34 cellular contexts compared by ENCODE assay signal in the genomic region with DNA sequence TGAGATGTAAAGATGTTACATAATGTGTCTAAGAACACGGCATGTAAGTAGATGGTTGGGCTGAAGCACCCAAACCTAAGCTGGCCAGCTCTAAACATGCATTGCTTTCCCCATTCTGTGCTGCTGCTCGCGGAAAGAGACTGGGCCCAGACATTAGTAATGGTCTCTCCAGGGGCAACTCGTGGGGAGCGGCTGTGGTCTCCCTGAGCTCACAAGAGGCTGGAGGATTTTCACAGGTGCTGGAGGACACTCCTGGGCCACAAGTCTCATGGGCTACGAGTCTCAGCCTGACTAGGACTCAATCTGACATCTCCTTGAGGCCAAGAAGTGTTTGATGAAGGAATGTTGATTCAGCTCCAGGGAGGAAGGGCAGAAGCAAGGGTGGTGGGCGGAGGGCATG.
"Had no signal": no experiment of that assay in that cellular context is flagged by ENCODE, and none has a peak within 500 bp of the region (broad histone marks: within the 10 kb centered on the region; RNA-seq: fewer than 3 reads in every experiment).

No MANE protein-coding gene starts in this region.

- H3K27me3 Mint-ChIP-seq: activated naive CD8-positive, alpha-beta T cell; dendritic cell treated with granulocyte-macrophage colony-stimulating factor and Interleukin-4, amounts not matched to agents 40 ng/mL and 50 ng/mL, for 4 days had no signal

- H3K4me3 Mint-ChIP-seq: activated B cell treated with CpG ODN at 0.5 μM for 24 hours; activated CD8-positive, alpha-beta T cell treated with anti-CD3 and anti-CD28 coated beads for 36 hours; activated naive CD8-positive, alpha-beta T cell; activated T-cell treated with anti-CD3 and anti-CD28 coated beads, Interleukin-2, amount 50 U/mL, for 4 hours; activated T-helper 17 cell treated with anti-CD3 and anti-CD28 coated beads, Interleukin-2, amount 50 U/mL, for 72 hours; dendritic cell treated with granulocyte-macrophage colony-stimulating factor and Interleukin-4, amounts not matched to agents 40 ng/mL and 50 ng/mL, for 4 days; endodermal cell; T-helper 17 cell; T-helper 2 cell treated with Interferon-gamma antibody and Interleukin-4, amounts not matched to agents 5 μg/mL and 100 μg/mL, for 36 hours had no signal

- FAIRE-seq: astrocyte had no signal

- H3K27ac Mint-ChIP-seq: activated B cell treated with CpG ODN at 0.5 μM for 24 hours; activated CD8-positive, alpha-beta T cell treated with anti-CD3 and anti-CD28 coated beads for 36 hours; activated naive CD8-positive, alpha-beta T cell; activated T-helper 17 cell treated with anti-CD3 and anti-CD28 coated beads, Interleukin-2, amount 50 U/mL, for 72 hours; dendritic cell treated with granulocyte-macrophage colony-stimulating factor and Interleukin-4, amounts not matched to agents 40 ng/mL and 50 ng/mL, for 4 days; endodermal cell; T-helper 17 cell; T-helper 2 cell treated with Interferon-gamma antibody and Interleukin-4, amounts not matched to agents 5 μg/mL and 100 μg/mL, for 36 hours had no signal

- H3K36me3 ChIP-seq: brain microvascular endothelial cell, colonic mucosa, esophagus muscularis mucosa, gastrocnemius medialis, WERI-Rb-1 had no signal

- DNase-seq: activated B cell treated with CpG ODN at 0.5 μM for 24 hours; activated CD4-positive, alpha-beta T cell treated with anti-CD3 and anti-CD28 coated beads for 48 hours; activated CD4-positive, alpha-beta T cell treated with anti-CD3 and anti-CD28 coated beads, Interleukin-2, amount 50 U/mL, for 1 hour; activated CD4-positive, alpha-beta T cell treated with anti-CD3 and anti-CD28 coated beads, Interleukin-2, amount 50 U/mL, for 48 hours; activated CD8-positive, alpha-beta memory T cell treated with anti-CD3 and anti-CD28 coated beads for 24 hours; activated CD8-positive, alpha-beta T cell treated with anti-CD3 and anti-CD28 coated beads for 36 hours; activated effector memory CD4-positive, alpha-beta T cell treated with Interleukin-2 at 50 U/mL for 16 hours; activated gamma-delta T cell treated with Interleukin-2 at 50 U/mL for 16 hours; activated naive CD4-positive, alpha-beta T cell treated with anti-CD3 and anti-CD28 coated beads, Interleukin-2, amount 50 U/mL, for 16 hours; activated naive CD4-positive, alpha-beta T cell treated with Interleukin-2 at 50 U/mL for 16 hours; activated T-cell treated with anti-CD3 and anti-CD28 coated beads, Interleukin-2, amount 50 U/mL, for 4 hours; amniotic stem cell; anterior cingulate cortex; brain microvascular endothelial cell; caudate nucleus; colonic mucosa; dorsolateral prefrontal cortex; effector memory CD4-positive, alpha-beta T cell; endodermal cell; erythroblast; foreskin keratinocyte; gastrocnemius medialis; glutamatergic neuron; T-helper 1 cell; T-helper 17 cell; T1000; WERI-Rb-1 had no signal

- H3K9me3 ChIP-seq: colonic mucosa, gastrocnemius medialis had no signal

- H3K27me3 ChIP-seq: brain microvascular endothelial cell, colonic mucosa, dorsolateral prefrontal cortex, esophagus muscularis mucosa, foreskin keratinocyte, gastrocnemius medialis had no signal

- H3K4me1 Mint-ChIP-seq: activated B cell treated with CpG ODN at 0.5 μM for 24 hours; activated T-helper 17 cell treated with anti-CD3 and anti-CD28 coated beads, Interleukin-2, amount 50 U/mL, for 72 hours; T-helper 17 cell had no signal

- H3K27ac ChIP-seq: brain microvascular endothelial cell, colonic mucosa, dorsolateral prefrontal cortex, esophagus muscularis mucosa, foreskin keratinocyte, gastrocnemius medialis, WERI-Rb-1 had no signal

- ATAC-seq: activated CD4-positive, CD25-positive, alpha-beta regulatory T cell treated with anti-CD3 and anti-CD28 coated beads, Interleukin-2, amount 50 U/mL, for 24 hours; activated CD8-positive, alpha-beta T cell treated with anti-CD3 and anti-CD28 coated beads for 36 hours; activated T-cell treated with anti-CD3 and anti-CD28 coated beads, Interleukin-2, amount 50 U/mL, for 4 hours; activated T-helper 17 cell treated with anti-CD3 and anti-CD28 coated beads, Interleukin-2, amount 50 U/mL, for 72 hours; foreskin keratinocyte; gastrocnemius medialis; T-helper 17 cell had no signal

- H3K4me1 ChIP-seq: colonic mucosa, esophagus muscularis mucosa, foreskin keratinocyte, gastrocnemius medialis had no signal

- H3K4me3 ChIP-seq: colonic mucosa, dorsolateral prefrontal cortex, esophagus muscularis mucosa, gastrocnemius medialis had no signal

- H3K36me3 Mint-ChIP-seq: activated naive CD8-positive, alpha-beta T cell had no signal

- H3K9me3 Mint-ChIP-seq: activated B cell treated with CpG ODN at 0.5 μM for 24 hours; activated CD8-positive, alpha-beta T cell treated with anti-CD3 and anti-CD28 coated beads for 36 hours; activated T-cell treated with anti-CD3 and anti-CD28 coated beads, Interleukin-2, amount 50 U/mL, for 4 hours; activated T-helper 17 cell treated with anti-CD3 and anti-CD28 coated beads, Interleukin-2, amount 50 U/mL, for 72 hours; dendritic cell treated with granulocyte-macrophage colony-stimulating factor and Interleukin-4, amounts not matched to agents 40 ng/mL and 50 ng/mL, for 4 days; endodermal cell; T-helper 2 cell treated with Interferon-gamma antibody and Interleukin-4, amounts not matched to agents 5 μg/mL and 100 μg/mL, for 36 hours had no signal
